15 cellular contexts compared by ENCODE assay signal in the genomic region with DNA sequence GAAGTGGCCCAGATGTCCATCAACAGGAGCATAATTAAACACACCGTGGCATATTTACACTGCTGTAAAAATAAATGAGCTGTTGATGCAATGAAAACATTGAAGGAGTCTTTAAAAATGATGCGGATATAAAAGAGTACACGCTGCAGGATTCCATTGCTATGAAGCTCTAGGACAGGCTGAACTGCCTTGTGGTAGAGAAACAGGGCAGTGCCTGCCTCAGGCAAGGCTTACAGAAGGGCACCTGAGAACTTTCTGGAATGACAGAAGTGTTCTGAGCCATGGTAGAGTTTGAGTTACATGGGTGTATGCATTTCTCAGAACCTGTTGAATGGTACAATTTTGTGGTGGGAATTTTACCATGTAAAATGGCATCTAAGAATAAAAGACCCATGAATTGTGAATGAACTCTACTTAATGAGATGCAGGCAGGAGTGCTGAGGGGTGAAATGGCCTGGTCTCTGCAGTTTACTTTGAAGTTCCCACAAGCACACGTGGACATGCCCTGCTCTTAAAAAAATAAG. TPM values are rescaled to one million over a fixed set of nuclear protein-coding genes. Genes with fewer than 3 reads are reported as not detected.
A peak's percentile ranks its signal among the peaks of the same experiment; 100 is the strongest.
DNase-seq lines count a peak whose midpoint lies in the region; ATAC-seq, FAIRE-seq and TF ChIP-seq lines count a peak whose summit lies in the region.
"Had no signal": no experiment of that assay in that cellular context is flagged by ENCODE, and none has a peak within 500 bp of the region (broad histone marks: within the 10 kb centered on the region; RNA-seq: fewer than 3 reads in every experiment).

No MANE protein-coding gene starts in this region.

- ATAC-seq in PC-3: peak; percentile 84
- peak in 3 of 4 donors; percentile 14 to 44 (median 42) for ATAC-seq in pancreas
- ATAC-seq in naive thymus-derived CD4-positive, alpha-beta T cell: no peak

- no peak overlapping the region for H3K4me3 ChIP-seq in PC-3 (ENCODE audit: low read length)
- no peak overlapping the region for H3K4me3 ChIP-seq in esophagus muscularis mucosa
- H3K4me3 ChIP-seq in pancreas: no peak overlapping the region
- H3K4me3 ChIP-seq in naive thymus-derived CD4-positive, alpha-beta T cell (ENCODE audit: low read length): no peak overlapping the region
- H3K4me3 ChIP-seq: cardiac muscle cell, skin epidermis had no signal

- no peaks in the 10 kb centered on the region for H3F3A ChIP-seq in PC-3 (ENCODE audit: low read length, unreplicated experiment)

- FAIRE-seq in pancreas (lab: Jason Lieb, UNC): no peak

- no peaks in the 10 kb centered on the region for H4K20me1 ChIP-seq in PC-3 (ENCODE audit: low read length)

- TF ChIP-seq POLR2A in esophagus muscularis mucosa (IDR thresholded peaks at IDR 0.05; ENCODE audit: low read depth): no peak

- H3K9me3 Mint-ChIP-seq in naive thymus-derived CD4-positive, alpha-beta T cell: peaks cover 0 to 36% (median 6%) of the 10 kb centered on the region in 11 donors
- H3K9me3 Mint-ChIP-seq: activated naive CD8-positive, alpha-beta T cell treated with anti-CD3 and anti-CD28 coated beads for 36 hours had no signal

- POLR2A ChIA-PET in PC-3 (lab: Charles Lee; ENCODE audit: unreplicated experiment): interaction anchor here (0.6 to 1.0 kb wide), 2 partner anchors 45 to 47 kb away, joined by 3 to 4 read pairs; no protein-coding TSS in a partner anchor
- POLR2A ChIA-PET in naive thymus-derived CD4-positive, alpha-beta T cell (lab: Charles Lee): no interaction called here

- H3K27ac Mint-ChIP-seq in naive thymus-derived CD4-positive, alpha-beta T cell: no peak overlapping the region
- H3K27ac Mint-ChIP-seq: activated naive CD8-positive, alpha-beta T cell treated with anti-CD3 and anti-CD28 coated beads for 36 hours had no signal

- H3K36me3 ChIP-seq in PC-3 (ENCODE audit: low read depth, low read length) (no peaks in the 10 kb centered on the region), esophagus muscularis mucosa (no peaks in the 10 kb centered on the region), pancreas (no peaks in the 10 kb centered on the region)
- H3K36me3 ChIP-seq in naive thymus-derived CD4-positive, alpha-beta T cell (ENCODE audit: control insufficient read depth in 2 of 3, insufficient read depth in 3 of 3, low read length in 3 of 3): no peaks in the 10 kb centered on the region
- H3K36me3 ChIP-seq: cardiac muscle cell had no signal

- H3K27me3 ChIP-seq in PC-3 (ENCODE audit: low read length) (no peaks in the 10 kb centered on the region), esophagus muscularis mucosa (no peaks in the 10 kb centered on the region), pancreas (no peaks in the 10 kb centered on the region)
- no peaks in the 10 kb centered on the region for H3K27me3 ChIP-seq in naive thymus-derived CD4-positive, alpha-beta T cell (ENCODE audit: control insufficient read depth in 2 of 2, insufficient read depth in 2 of 2, low read length in 2 of 2)

- H3K27ac ChIP-seq in PC-3 (ENCODE audit: low read length) (no peak overlapping the region), esophagus muscularis mucosa (replicated peaks in 1 of 4) (peak overlapping the region in 3 of 4 donors; percentile 40 to 71 (median 62)), pancreas (no peak overlapping the region)
- H3K27ac ChIP-seq in naive thymus-derived CD4-positive, alpha-beta T cell (ENCODE audit: low read depth, low read length): no peak overlapping the region
- H3K27ac ChIP-seq: cardiac muscle cell, skin epidermis had no signal

- CTCF ChIA-PET in PC-3 (lab: Charles Lee): interaction anchor here (0.8 kb wide), 1 partner anchor 26 kb away, joined by 3 read pairs; no protein-coding TSS in a partner anchor
- CTCF ChIA-PET in naive thymus-derived CD4-positive, alpha-beta T cell (lab: Charles Lee): no interaction called here

- no peak overlapping the region for H3K4me3 Mint-ChIP-seq in naive thymus-derived CD4-positive, alpha-beta T cell
- H3K4me3 Mint-ChIP-seq: activated naive CD8-positive, alpha-beta T cell treated with anti-CD3 and anti-CD28 coated beads for 36 hours had no signal

- H3K9me3 ChIP-seq in PC-3 (ENCODE audit: low read length) (no peaks in the 10 kb centered on the region), esophagus muscularis mucosa (no peaks in the 10 kb centered on the region), pancreas (no peaks in the 10 kb centered on the region)
- H3K9me3 ChIP-seq in naive thymus-derived CD4-positive, alpha-beta T cell (ENCODE audit: control insufficient read depth in 2 of 3, low read length in 3 of 3): no peaks in the 10 kb centered on the region

- TF ChIP-seq CTCF in PC-3 (conservative IDR thresholded peaks at IDR 0.05; ENCODE audit: low read depth, low read length) (no peak), esophagus muscularis mucosa (IDR thresholded peaks at IDR 0.05) (no peak), pancreas (IDR thresholded peaks at IDR 0.05) (no peak)

- H3K27me3 Mint-ChIP-seq in naive thymus-derived CD4-positive, alpha-beta T cell: peaks cover 0 to 26% (median 0%) of the 10 kb centered on the region in 5 donors
- H3K27me3 Mint-ChIP-seq: activated naive CD8-positive, alpha-beta T cell treated with anti-CD3 and anti-CD28 coated beads for 36 hours had no signal

- H3K4me2 ChIP-seq in PC-3 (ENCODE audit: low read length): no peak overlapping the region

- no peak overlapping the region for H3K9ac ChIP-seq in PC-3 (ENCODE audit: low read length)

- BruUV-seq in PC-3 (replicated peaks; lab: Mats Ljungman, UMichigan): no TSS peak

- no peaks in the 10 kb centered on the region for H3K9me2 ChIP-seq in PC-3 (replicated peaks; ENCODE audit: low read length)

- intact Hi-C loops in PC-3 (cut with micrococcal nuclease): loop anchor here (1.0 to 5.0 kb wide), 5 partner anchors 14 to 65 kb away; a partner anchor contains a TSS
- intact Hi-C loops in esophagus muscularis mucosa (cut with DNase I): no loop called here
- intact Hi-C loops in pancreas (cut with DNase I): no loop called here
- intact Hi-C loops in naive thymus-derived CD4-positive, alpha-beta T cell (cut with micrococcal nuclease): no loop called here

- no peaks in the 10 kb centered on the region for H3K79me2 ChIP-seq in PC-3 (ENCODE audit: low read length)

- H3K4me1 ChIP-seq in PC-3 (ENCODE audit: insufficient read depth, low read length) (peaks cover 18% of the 10 kb centered on the region), esophagus muscularis mucosa (peaks cover 0 to 62% (median 47%) of the 10 kb centered on the region in 4 donors), pancreas (no peaks in the 10 kb centered on the region)
- no peaks in the 10 kb centered on the region for H3K4me1 ChIP-seq in naive thymus-derived CD4-positive, alpha-beta T cell (ENCODE audit: control insufficient read depth in 2 of 2, insufficient read depth in 2 of 2, low read length in 2 of 2)

- WGBS in esophagus muscularis mucosa: 43% methylated on average over 4 of the region's 4 CpGs
- WGBS in pancreas, 2 donors: 34 to 35% methylated on average over 4 of the region's 4 CpGs

- DNase-seq in COR-L47 (lab: John Stamatoyannopoulos, UW) (peak; percentile 24), PC-3 (peak; percentile 9), esophagus muscularis mucosa (ENCODE audit: extremely low spot score) (no peak), pancreas (no peak), cortex of kidney (lab: John Stamatoyannopoulos, UW) (no peak), amygdala (lab: John Stamatoyannopoulos, UW) (no peak)
- DNase-seq in naive thymus-derived CD4-positive, alpha-beta T cell: no peak
- DNase-seq in stimulated activated CD4-positive, alpha-beta T cell treated with anti-CD3 and anti-CD28 coated beads, Interleukin-2, amount 100 ng/mL, for 24 hours: no peak
- DNase-seq: activated CD4-positive, alpha-beta T cell treated with anti-CD3 and anti-CD28 coated beads for 1 hour; activated naive CD8-positive, alpha-beta T cell treated with anti-CD3 and anti-CD28 coated beads for 36 hours; NCI-H187 treated with DMSO at 0.1 percent for 48 hours; NCI-H345; stimulated activated CD4-positive, alpha-beta T cell treated with anti-CD3 and anti-CD28 coated beads, Interleukin-2, amount 100 ng/mL, for 48 hours had no signal

- peak overlapping the region; percentile 12; the same call in 1 of the 2 replicates for H2AFZ ChIP-seq in PC-3 (ENCODE audit: low read length)

- no peaks in the 10 kb centered on the region for H3K4me1 Mint-ChIP-seq in naive thymus-derived CD4-positive, alpha-beta T cell
- H3K4me1 Mint-ChIP-seq: activated naive CD8-positive, alpha-beta T cell treated with anti-CD3 and anti-CD28 coated beads for 36 hours had no signal

- TF ChIP-seq EP300 in esophagus muscularis mucosa (IDR thresholded peaks at IDR 0.05): no peak

- H3K36me3 Mint-ChIP-seq in naive thymus-derived CD4-positive, alpha-beta T cell: no peaks in the 10 kb centered on the region
- H3K36me3 Mint-ChIP-seq: activated naive CD8-positive, alpha-beta T cell treated with anti-CD3 and anti-CD28 coated beads for 36 hours had no signal

RNA-seq across cellular contexts. Expression of a gene that starts 45.3 kb away (rescaled TPM):
- total RNA-seq in PC-3 (2014; rRNA removed) (64.3 and 69.8 TPM in 2 replicates), esophagus muscularis mucosa (10 to 100 TPM; 49.8 to 65.1 (median 53.0) TPM), pancreas (10 to 100 TPM; 17.3 to 42.6 (median 21.6) TPM)
- polyA plus RNA-seq in pancreas: 10 to 100 TPM; 10.2 to 24.3 TPM
- 10 to 100 TPM in 1 of 5 experiments, 1 to 10 TPM in 1, under 1 TPM in 2, not detected in 1; 0.57 to 20.8 (median 1.3) TPM for total RNA-seq in naive thymus-derived CD4-positive, alpha-beta T cell
- polyA plus RNA-seq in naive thymus-derived CD4-positive, alpha-beta T cell: not detected
- total RNA-seq: activated naive CD8-positive, alpha-beta T cell treated with anti-CD3 and anti-CD28 coated beads for 36 hours had no signal

Comparison
In these comparisons a context has a peak if more than half of its experiments do, and no peak if none do; other contexts are left out.
1. DNase-seq: peak in COR-L47 (single experiment) and PC-3 (single experiment); none in esophagus muscularis mucosa (single experiment), pancreas (0 of 6), cortex of kidney (single experiment), naive thymus-derived CD4-positive, alpha-beta T cell (0 of 9), stimulated activated CD4-positive, alpha-beta T cell treated with anti-CD3 and anti-CD28 coated beads, Interleukin-2, amount 100 ng/mL, for 24 hours (0 of 2) and amygdala (0 of 56).
2. H3K27ac ChIP-seq: peak in esophagus muscularis mucosa (3 of 4); none in PC-3 (single experiment), pancreas (0 of 4) and naive thymus-derived CD4-positive, alpha-beta T cell (single experiment).